Comparison of ENCODE assay signal across 9 cellular contexts in the genomic region with DNA sequence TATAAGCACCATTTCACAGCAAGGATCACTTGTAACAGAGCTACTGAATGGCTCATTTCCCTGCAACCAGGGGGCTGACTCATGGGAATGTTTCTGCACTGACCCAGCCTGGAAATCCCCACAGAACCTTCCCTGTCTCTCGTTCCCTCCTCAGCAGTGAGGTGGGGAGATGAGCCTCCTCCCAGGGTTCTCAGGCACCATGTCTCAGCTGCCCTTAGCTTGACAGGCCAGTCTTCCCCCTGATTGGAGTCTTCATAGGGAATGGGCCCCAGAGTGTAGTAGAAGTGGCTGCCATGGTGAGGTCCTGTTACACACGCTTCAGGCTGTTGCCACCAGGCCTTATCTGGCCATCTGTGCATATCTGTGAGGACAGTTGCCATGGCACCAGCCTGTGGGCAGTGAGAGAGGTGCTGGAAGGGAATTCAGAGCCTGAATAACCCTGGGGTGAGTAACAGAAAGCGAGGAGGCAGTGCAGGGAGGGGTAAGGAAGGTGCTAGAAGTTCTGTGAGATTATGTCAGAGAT.
DNase-seq lines count a peak whose midpoint lies in the region; ATAC-seq and TF ChIP-seq lines count a peak whose summit lies in the region.
"Had no signal": no experiment of that assay in that cellular context is flagged by ENCODE, and none has a peak within 500 bp of the region (broad histone marks: within the 10 kb centered on the region; RNA-seq: fewer than 3 reads in every experiment).

No MANE protein-coding gene starts in this region.

- H3K27me3 ChIP-seq in lung (ENCODE audit: control insufficient read depth, insufficient read depth), result no peaks in the 10 kb centered on the region
- H3K27me3 ChIP-seq: BLaER1 treated with 17β-estradiol and CSF1 and Interleukin-3, amounts not matched to agents 10 nM and 100 nM had no signal

- no peaks in the 10 kb centered on the region for H3K9me3 ChIP-seq in lung (ENCODE audit: control insufficient read depth in 2 of 2, insufficient read depth in 1 of 2, low read length in 1 of 2)
- H3K9me3 ChIP-seq: BLaER1 treated with 17β-estradiol and CSF1 and Interleukin-3, amounts not matched to agents 10 nM and 100 nM had no signal

- no peak overlapping the region for H3K4me3 Mint-ChIP-seq in progenitor cell of endocrine pancreas (ENCODE audit: low read depth)

- no peaks in the 10 kb centered on the region for H3K9me3 Mint-ChIP-seq in progenitor cell of endocrine pancreas (ENCODE audit: low read depth)

- peaks cover 6% of the 10 kb centered on the region for H3K4me1 Mint-ChIP-seq in progenitor cell of endocrine pancreas (ENCODE audit: low read depth)

- H3K4me1 ChIP-seq in lung (ENCODE audit: control insufficient read depth in 2 of 2, insufficient read depth in 2 of 2, low read length in 2 of 2), result peaks cover 0 to 7% of the 10 kb centered on the region in 2 donors

- H3K27ac ChIP-seq in lung (ENCODE audit: low read depth in 1 of 2, low read length in 1 of 2), result peak overlapping the region in 1 of 2 donors; percentile 15
- H3K27ac ChIP-seq: BLaER1 treated with 17β-estradiol and CSF1 and Interleukin-3, amounts not matched to agents 10 nM and 100 nM had no signal

- DNase-seq in NCI-H510A treated with DMSO at 0.1 percent for 48 hours (lab: John Stamatoyannopoulos, UW) (peak; percentile 34), NCI-H510A (lab: John Stamatoyannopoulos, UW) (no peak), amniotic epithelial cell (ENCODE audit: low read depth) (peak; percentile 93), lung (ENCODE audit: low spot score) (peak; percentile 36), AML-193 (lab: John Stamatoyannopoulos, UW) (no peak), progenitor cell of endocrine pancreas (ENCODE audit: low spot score, unreplicated experiment) (no peak), epidermal melanocyte (ENCODE audit: insufficient read length, low spot score) (no peak)

- H3K27me3 Mint-ChIP-seq in progenitor cell of endocrine pancreas, result peaks cover 5% of the 10 kb centered on the region

- H3K36me3 ChIP-seq in lung (ENCODE audit: control insufficient read depth in 2 of 2, insufficient read depth in 2 of 2, low read length in 2 of 2), result no peaks in the 10 kb centered on the region
- H3K36me3 ChIP-seq: BLaER1 treated with 17β-estradiol and CSF1 and Interleukin-3, amounts not matched to agents 10 nM and 100 nM had no signal

- no peaks in the 10 kb centered on the region for H3K36me3 Mint-ChIP-seq in progenitor cell of endocrine pancreas (ENCODE audit: insufficient read depth)

- no peak overlapping the region for H3K27ac Mint-ChIP-seq in progenitor cell of endocrine pancreas

- TF ChIP-seq CTCF in lung (IDR thresholded peaks at IDR 0.05; ENCODE audit: control extremely low read depth, extremely low read depth), result no peak
- TF ChIP-seq CTCF in progenitor cell of endocrine pancreas (IDR thresholded peaks at IDR 0.05; ENCODE audit: unreplicated experiment), result no peak

- WGBS in lung, 2 donors, result 46 to 75% methylated on average over 3 of the region's 3 CpGs

- no peak overlapping the region for H3K4me3 ChIP-seq in lung
- H3K4me3 ChIP-seq: BLaER1 treated with 17β-estradiol and CSF1 and Interleukin-3, amounts not matched to agents 10 nM and 100 nM had no signal

- ATAC-seq in HG03442 (IDR thresholded peaks at IDR 0.05; ENCODE audit: unreplicated experiment) (peak; percentile 49), lung (ENCODE audit: insufficient read depth, low FRiP score) (peak; percentile 76)

Comparison
In these comparisons a context has a peak if more than half of its experiments do, and no peak if none do; other contexts are left out.
1. DNase-seq: peak in NCI-H510A treated with DMSO at 0.1 percent for 48 hours (single experiment), amniotic epithelial cell (single experiment) and lung (single experiment); none in NCI-H510A (single experiment), AML-193 (0 of 2), progenitor cell of endocrine pancreas (single experiment) and epidermal melanocyte (single experiment).